ENCODE assay signal across 28 cellular contexts in the genomic region with DNA sequence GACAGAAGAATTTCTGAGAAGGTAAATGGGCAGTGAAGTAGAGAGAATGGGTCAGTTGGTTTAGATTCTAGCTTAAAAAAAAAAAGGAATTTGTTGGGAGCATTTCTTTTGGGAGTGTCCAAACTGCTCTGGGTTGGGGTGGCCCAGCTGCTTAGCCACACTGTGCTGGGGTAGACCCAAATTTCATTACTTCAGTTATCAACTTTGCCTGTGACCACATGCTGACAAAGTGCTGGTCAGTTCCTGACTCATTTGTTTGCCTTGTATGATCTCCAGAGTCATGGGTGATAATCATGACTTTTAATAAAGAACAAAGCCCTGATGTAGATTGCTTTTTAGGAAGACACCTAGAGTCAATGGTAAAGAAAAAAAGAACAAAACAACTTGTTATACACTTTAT.
A peak's percentile ranks its signal among the peaks of the same experiment; 100 is the strongest.
DNase-seq lines count a peak whose midpoint lies in the region; ATAC-seq and TF ChIP-seq lines count a peak whose summit lies in the region.
"Had no signal": no experiment of that assay in that cellular context is flagged by ENCODE, and none has a peak within 500 bp of the region (broad histone marks: within the 10 kb centered on the region; RNA-seq: fewer than 3 reads in every experiment).

No MANE protein-coding gene starts in this region.

- no peak overlapping the region for H3K4me2 ChIP-seq in osteoblast (ENCODE audit: insufficient read depth, low read length)
- H3K4me2 ChIP-seq: neural progenitor cell had no signal

- H3K27ac ChIP-seq in osteoblast (ENCODE audit: low read depth, low read length) = no peak overlapping the region
- H3K27ac ChIP-seq: gastroesophageal sphincter, neural progenitor cell, SK-N-MC, suprapubic skin, upper lobe of right lung had no signal

- H3K4me1 ChIP-seq in osteoblast (ENCODE audit: insufficient read depth, low read length) = peaks cover 8% of the 10 kb centered on the region
- H3K4me1 ChIP-seq: gastroesophageal sphincter, neural progenitor cell, suprapubic skin, upper lobe of right lung had no signal

- ATAC-seq in GM19463 (IDR thresholded peaks at IDR 0.05; ENCODE audit: unreplicated experiment) (no peak), HG03025 (IDR thresholded peaks at IDR 0.05; ENCODE audit: low FRiP score, unreplicated experiment) (no peak), GM21619 (IDR thresholded peaks at IDR 0.05; ENCODE audit: unreplicated experiment) (no peak)
- ATAC-seq: esophagus mucosa; gastroesophageal sphincter; left colon; stimulated activated naive B cell treated with anti-CD40 and anti-IgM and Interleukin-4, amounts not matched to agents 10 μg/mL and 1 μg/mL and 100 μg/mL, for 72 hours; upper lobe of right lung had no signal

- peaks cover 37% of the 10 kb centered on the region for H3K79me2 ChIP-seq in osteoblast (ENCODE audit: insufficient read depth, low read length)

- H3K27me3 ChIP-seq in osteoblast (ENCODE audit: insufficient read depth, low read length) = no peaks in the 10 kb centered on the region
- H3K27me3 ChIP-seq: gastroesophageal sphincter, neural progenitor cell, suprapubic skin, upper lobe of right lung had no signal

- no peak overlapping the region for H2AFZ ChIP-seq in osteoblast (ENCODE audit: low read length)
- H2AFZ ChIP-seq: neural progenitor cell had no signal

- DNase-seq in ELR (ENCODE audit: low read depth) (peak; percentile 15), NCI-H226 (peak; percentile 26), choroid plexus epithelial cell (ENCODE audit: low read depth) (peak; percentile 17), osteoblast (ENCODE audit: insufficient read length, low spot score, missing footprints) (peak; percentile 30), HK-2 (ENCODE audit: unreplicated experiment) (no peak)
- DNase-seq: activated effector memory CD4-positive, alpha-beta T cell treated with anti-CD3 and anti-CD28 coated beads, Interleukin-2, amount 50 U/mL, for 16 hours; activated T-cell treated with anti-CD3 and anti-CD28 coated beads, Interleukin-2, amount 50 U/mL, for 24 hours; anterior cingulate cortex; central memory CD4-positive, alpha-beta T cell; dermis blood vessel endothelial cell; DMS79 treated with DMSO at 0.1 percent for 48 hours; H9; hippocampal formation; left colon; NCI-H1092; NCI-H1694 treated with DMSO at 0.1 percent for 48 hours; NCI-H510A treated with DMSO at 0.1 percent for 48 hours; small intestine; stimulated activated naive B cell treated with anti-CD40 and anti-IgM and Interleukin-4, amounts not matched to agents 10 μg/mL and 1 μg/mL and 100 μg/mL, for 72 hours; upper lobe of right lung had no signal

- TF ChIP-seq CTCF in choroid plexus epithelial cell (conservative IDR thresholded peaks at IDR 0.05; ENCODE audit: low read depth, low read length) (no peak), osteoblast (IDR thresholded peaks at IDR 0.05; ENCODE audit: extremely low read depth, low read depth, low read length) (no peak)

- H3K9me3 ChIP-seq in osteoblast (ENCODE audit: low read depth, low read length) = no peaks in the 10 kb centered on the region
- H3K9me3 ChIP-seq: suprapubic skin, upper lobe of right lung had no signal

- H3K36me3 ChIP-seq in osteoblast (ENCODE audit: insufficient read depth, low read length) = peaks cover 6% of the 10 kb centered on the region
- H3K36me3 ChIP-seq: neural progenitor cell had no signal

- no peak overlapping the region for H3K4me3 ChIP-seq in choroid plexus epithelial cell (ENCODE audit: low read depth, low read length)
- no peak overlapping the region for H3K4me3 ChIP-seq in osteoblast (ENCODE audit: insufficient read depth, low read length)
- H3K4me3 ChIP-seq: gastroesophageal sphincter, neural progenitor cell, SK-N-MC, suprapubic skin, upper lobe of right lung had no signal

- peaks cover 6% of the 10 kb centered on the region for H4K20me1 ChIP-seq in osteoblast (ENCODE audit: insufficient read depth, low read length)
